32 cellular contexts compared by ENCODE assay signal in the genomic region with DNA sequence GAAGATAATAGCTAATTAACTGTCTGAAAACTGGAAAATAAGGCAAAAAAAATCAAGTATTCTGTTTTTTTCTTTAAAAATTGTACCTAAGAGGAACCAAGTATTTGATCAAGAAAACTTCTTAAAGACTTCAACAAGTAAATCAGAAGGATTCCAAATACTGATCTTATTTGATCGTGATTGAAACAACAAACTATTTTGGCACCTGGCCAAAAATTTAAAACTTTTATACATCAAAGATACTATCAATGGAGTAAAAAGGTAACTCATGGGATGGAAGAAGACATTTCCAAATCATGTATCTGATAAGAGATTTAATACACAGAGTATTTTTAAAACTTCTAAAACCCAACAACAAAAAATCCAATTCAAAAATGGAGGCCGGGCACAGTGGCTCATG. TPM values are rescaled to one million over a fixed set of nuclear protein-coding genes. Genes with fewer than 3 reads are reported as not detected.
"Had no signal": no experiment of that assay in that cellular context is flagged by ENCODE, and none has a peak within 500 bp of the region (broad histone marks: within the 10 kb centered on the region; RNA-seq: fewer than 3 reads in every experiment).

No MANE protein-coding gene starts in this region.

- H3K9me3 ChIP-seq: ascending aorta, breast epithelium, colonic mucosa, esophagus muscularis mucosa, gastroesophageal sphincter, heart right ventricle had no signal

- ATAC-seq: activated naive CD4-positive, alpha-beta T cell treated with anti-CD3 and anti-CD28 coated beads, Interleukin-2, amount 50 U/mL, for 72 hours; activated T-cell treated with anti-CD3 and anti-CD28 coated beads, Interleukin-2, amount 50 U/mL, for 72 hours; foreskin keratinocyte; gastroesophageal sphincter; heart right ventricle; WTC11 had no signal

- H3K36me3 ChIP-seq: ascending aorta, breast epithelium, cardiac muscle cell, colonic mucosa, esophagus muscularis mucosa, gastroesophageal sphincter, heart right ventricle had no signal

- H3K4me1 ChIP-seq: ascending aorta, breast epithelium, colonic mucosa, esophagus muscularis mucosa, foreskin keratinocyte, gastroesophageal sphincter, heart right ventricle had no signal

- H3K27me3 ChIP-seq: ascending aorta, breast epithelium, cardiac muscle cell, colonic mucosa, foreskin keratinocyte had no signal

- H3K4me3 ChIP-seq: ascending aorta, breast epithelium, cardiac muscle cell, colonic mucosa, esophagus muscularis mucosa, gastroesophageal sphincter, heart right ventricle had no signal

- DNase-seq: activated CD4-positive, alpha-beta memory T cell treated with anti-CD3 and anti-CD28 coated beads, Interleukin-2, amount 10 ng/mL, durations not matched to agents 7 days and 5 days; activated CD4-positive, alpha-beta T cell treated with anti-CD3 and anti-CD28 coated beads for 1 hour; activated CD4-positive, alpha-beta T cell treated with anti-CD3 and anti-CD28 coated beads for 4 hours; activated CD4-positive, alpha-beta T cell treated with anti-CD3 and anti-CD28 coated beads, Interleukin-2, amount 10 ng/mL, durations not matched to agents 7 days and 5 days; activated CD4-positive, alpha-beta T cell treated with anti-CD3 and anti-CD28 coated beads, Interleukin-2, amount 50 U/mL, for 4 hours; activated CD8-positive, alpha-beta memory T cell treated with anti-CD3 and anti-CD28 coated beads, Interleukin-2, amount 50 U/mL, for 48 hours; activated gamma-delta T cell; activated naive CD4-positive, alpha-beta T cell; activated naive CD4-positive, alpha-beta T cell treated with anti-CD3 and anti-CD28 coated beads, Interleukin-2, amount 10 ng/mL, durations not matched to agents 7 days and 5 days; activated naive CD8-positive, alpha-beta T cell treated with anti-CD3 and anti-CD28 coated beads, Interleukin-2, amount 10 ng/mL, durations not matched to agents 7 days and 5 days; activated T-cell treated with anti-CD3 and anti-CD28 coated beads for 4 hours; activated T-cell treated with anti-CD3 and anti-CD28 coated beads, Interleukin-2, amount 50 U/mL, for 24 hours; activated T-cell treated with anti-CD3 and anti-CD28 coated beads, Interleukin-2, amount 50 U/mL, for 72 hours; central memory CD4-positive, alpha-beta T cell; cerebellar nuclear complex; colonic mucosa; effector CD8-positive, alpha-beta T cell; foreskin keratinocyte; heart right ventricle; T-helper 2 cell had no signal

- H3K27ac ChIP-seq: ascending aorta, breast epithelium, cardiac muscle cell, colonic mucosa, esophagus muscularis mucosa, foreskin keratinocyte, gastroesophageal sphincter, heart right ventricle, VCaP had no signal

RNA-seq across cellular contexts. Expression of a gene that starts 46.7 kb away (rescaled TPM):
- total RNA-seq: activated CD4-positive, alpha-beta memory T cell treated with anti-CD3 and anti-CD28 coated beads, Interleukin-2, amount 10 ng/mL, durations not matched to agents 7 days and 5 days; activated CD4-positive, alpha-beta T cell treated with anti-CD3 and anti-CD28 coated beads, Interleukin-2, amount 10 ng/mL, durations not matched to agents 7 days and 5 days; activated naive CD4-positive, alpha-beta T cell treated with anti-CD3 and anti-CD28 coated beads, Interleukin-2, amount 50 U/mL, for 72 hours; activated naive CD8-positive, alpha-beta T cell treated with anti-CD3 and anti-CD28 coated beads, Interleukin-2, amount 10 ng/mL, durations not matched to agents 7 days and 5 days; ascending aorta; cardiac muscle cell; colonic mucosa; dermis microvascular lymphatic vessel endothelial cell; epithelial cell of proximal tubule; foreskin keratinocyte; gastroesophageal sphincter; glomerular endothelial cell; heart right ventricle; T-helper 1 cell treated with Interleukin-12 subunit alpha and Interleukin-12 subunit beta and Interleukin-4 antibody, amounts not matched to agents 30 ng/mL and 1 ng/mL, for 36 hours had no signal
- polyA plus RNA-seq: foreskin keratinocyte had no signal

RNA-seq across cellular contexts. Expression of a gene that starts 46.8 kb away (rescaled TPM):
- total RNA-seq: ascending aorta had no signal
